In genomic region chr3:27630892-27631291, GRCh38 we compare ENCODE assay signal across 13 cellular contexts.
DNase-seq lines count a peak whose midpoint lies in the region; ATAC-seq, FAIRE-seq and TF ChIP-seq lines count a peak whose summit lies in the region.
"Had no signal": no experiment of that assay in that cellular context is flagged by ENCODE, and none has a peak within 500 bp of the region (broad histone marks: within the 10 kb centered on the region; RNA-seq: fewer than 3 reads in every experiment).

No MANE protein-coding gene starts in this region.

- TF ChIP-seq CTCF in Panc1 (IDR thresholded peaks at IDR 0.05), result no peak
- no peak for TF ChIP-seq CTCF in fibroblast of villous mesenchyme (IDR thresholded peaks at IDR 0.05; ENCODE audit: insufficient read depth, low read depth, low read length)
- no peak for TF ChIP-seq CTCF in right atrium auricular region (IDR thresholded peaks at IDR 0.05)

- POLR2A ChIA-PET in Panc1 (lab: Charles Lee), result no interaction called here

- no peaks in the 10 kb centered on the region for H3K36me3 ChIP-seq in Panc1 (ENCODE audit: control insufficient read depth, insufficient read depth, low read length)
- H3K36me3 ChIP-seq in right atrium auricular region, result no peaks in the 10 kb centered on the region
- H3K36me3 ChIP-seq: thoracic aorta had no signal

- in situ Hi-C loops in Panc1 (cut with HindIII; ENCODE audit: low pct_unique_long_range_greater_than_20kb, low sequenced_read_pairs), result no loop called here

- H3K27me3 ChIP-seq in Panc1 (ENCODE audit: control insufficient read depth, insufficient read depth, low read length), result no peaks in the 10 kb centered on the region
- H3K27me3 ChIP-seq in right atrium auricular region, result no peaks in the 10 kb centered on the region
- H3K27me3 ChIP-seq: hepatocyte had no signal

- intact Hi-C loops in Panc1 (cut with micrococcal nuclease; ENCODE audit: unreplicated experiment), result loop anchor here (5.0 kb wide), 1 partner anchor 149 kb away; the partner anchor contains the start of gene SLC4A7

- CTCF ChIA-PET in Panc1 (lab: Charles Lee), result no interaction called here

- no peaks in the 10 kb centered on the region for H3K9me3 ChIP-seq in Panc1 (ENCODE audit: control insufficient read depth, insufficient read depth, low read depth, low read length)
- no peaks in the 10 kb centered on the region for H3K9me3 ChIP-seq in right atrium auricular region
- H3K9me3 ChIP-seq: psoas muscle, thoracic aorta had no signal

- BruUV-seq in Panc1 (replicated peaks; lab: Mats Ljungman, UMichigan), result no TSS peak

- H3K4me3 ChIP-seq in Panc1 (ENCODE audit: low read depth in 2 of 2, low read length in 2 of 2), result no peak overlapping the region
- no peak overlapping the region for H3K4me3 ChIP-seq in fibroblast of villous mesenchyme (ENCODE audit: low read depth, low read length)
- H3K4me3 ChIP-seq in right atrium auricular region, result no peak overlapping the region
- H3K4me3 ChIP-seq: hepatocyte, psoas muscle, thoracic aorta had no signal

- peak; percentile 22 for DNase-seq in Daoy (ENCODE audit: low read depth)
- no peak for DNase-seq in Panc1 (ENCODE audit: low read depth, low spot score)
- peak; percentile 30 for DNase-seq in fibroblast of villous mesenchyme (ENCODE audit: low read depth)
- DNase-seq in amygdala (lab: John Stamatoyannopoulos, UW), result no peak
- DNase-seq in GM19239 (ENCODE audit: insufficient read length, low spot score), result no peak
- no peak for DNase-seq in right atrium auricular region (ENCODE audit: low spot score)
- DNase-seq in COLO668 (lab: John Stamatoyannopoulos, UW; ENCODE audit: unreplicated experiment), result no peak
- DNase-seq: NCI-H1417, psoas muscle had no signal

- ATAC-seq in GM19395 (IDR thresholded peaks at IDR 0.05; ENCODE audit: unreplicated experiment), result peak; percentile 43
- ATAC-seq in Panc1, result no peak
- ATAC-seq: psoas muscle had no signal

- no peak for FAIRE-seq in GM19239 (lab: Jason Lieb, UNC)
- FAIRE-seq: H1 had no signal

- H3K4me1 ChIP-seq in Panc1 (ENCODE audit: control insufficient read depth, insufficient read depth, low read length) (peaks cover 40% of the 10 kb centered on the region), right atrium auricular region (peaks cover 0 to 8% of the 10 kb centered on the region in 2 donors)
- H3K4me1 ChIP-seq: psoas muscle had no signal

- H3K27ac ChIP-seq in Panc1 (ENCODE audit: low read length) (peak overlapping the region; percentile 80), right atrium auricular region (no peak overlapping the region)
- H3K27ac ChIP-seq: hepatocyte, psoas muscle had no signal

Comparison
In these comparisons a context has a peak if more than half of its experiments do, and no peak if none do; other contexts are left out.
1. DNase-seq: peak in Daoy (single experiment) and fibroblast of villous mesenchyme (single experiment); none in Panc1 (single experiment), amygdala (0 of 56), GM19239 (single experiment), right atrium auricular region (single experiment) and COLO668 (single experiment).